Comparison of ENCODE assay signal across 10 cellular contexts in the genomic region with DNA sequence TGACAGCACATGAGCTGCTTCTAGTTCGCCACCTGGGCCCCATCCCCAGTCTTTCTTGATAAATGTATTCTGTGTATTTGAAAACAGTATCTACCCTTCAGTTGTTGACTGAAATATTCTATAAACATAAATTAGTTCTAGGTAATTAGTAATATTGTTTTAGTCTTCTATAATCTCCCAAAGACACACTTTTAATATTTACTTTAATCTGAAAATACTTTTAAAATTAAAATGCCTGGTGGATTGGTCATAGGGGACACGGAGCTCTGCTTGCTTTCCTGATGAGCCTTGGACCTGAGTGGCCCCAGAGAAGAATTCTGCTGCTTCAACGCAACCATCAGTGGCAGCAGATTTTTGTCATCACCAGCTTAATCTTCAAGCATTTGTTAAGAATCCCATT.
"Had no signal": no experiment of that assay in that cellular context is flagged by ENCODE, and none has a peak within 500 bp of the region (broad histone marks: within the 10 kb centered on the region; RNA-seq: fewer than 3 reads in every experiment).

No MANE protein-coding gene starts in this region.

- H3K4me3 ChIP-seq: GM23248 had no signal

- H3K4me2 ChIP-seq: KMS-11 had no signal

- H2AFZ ChIP-seq: GM23248 had no signal

- DNase-seq: GM23248, GOT3, H9, HCEC 1CT, KBM-7 had no signal

- H3K4me1 Mint-ChIP-seq: IgD-negative memory B cell had no signal

- H3K9ac ChIP-seq: GM23248, KMS-11 had no signal

- H3K27ac Mint-ChIP-seq: IgD-negative memory B cell had no signal

- H3K27ac ChIP-seq: GM23248, HL-60, KMS-11 had no signal

- H3K36me3 Mint-ChIP-seq: IgD-negative memory B cell had no signal

- H3K4me3 Mint-ChIP-seq: H9, IgD-negative memory B cell had no signal

- FAIRE-seq: H54, HepG2 had no signal
